In the genomic region with DNA sequence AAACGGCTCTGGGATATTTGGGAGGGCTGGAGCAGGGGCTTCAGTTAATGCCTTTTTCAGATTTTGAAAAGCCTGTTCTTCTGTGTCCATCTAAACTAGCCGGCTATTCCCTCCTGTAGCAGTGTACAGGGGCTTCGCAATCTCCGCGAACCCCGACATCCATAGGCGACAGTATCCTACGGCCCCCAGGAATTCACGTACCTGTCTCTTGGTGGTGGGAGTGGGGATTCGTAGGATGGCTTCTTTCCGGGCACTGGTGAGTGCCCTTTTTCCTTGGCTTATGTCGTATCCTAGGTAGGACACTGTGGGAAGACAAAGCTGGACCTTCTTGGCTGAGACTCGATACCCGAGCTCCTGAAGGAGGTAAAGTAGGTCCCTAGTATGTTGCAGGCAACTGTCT, we compare ENCODE assay signal across 29 cellular contexts.
"Had no signal": no experiment of that assay in that cellular context is flagged by ENCODE, and none has a peak within 500 bp of the region (broad histone marks: within the 10 kb centered on the region; RNA-seq: fewer than 3 reads in every experiment).

No MANE protein-coding gene starts in this region.

- H2AFZ ChIP-seq: parathyroid adenoma had no signal

- H3K36me3 ChIP-seq: ovary, right lobe of liver, sigmoid colon, stomach, thoracic aorta, thyroid gland, tibial nerve, upper lobe of left lung, vagina had no signal

- H3K4me1 ChIP-seq: parathyroid adenoma, psoas muscle, right lobe of liver, sigmoid colon, thyroid gland, upper lobe of left lung, vagina had no signal

- H3K9me3 ChIP-seq: psoas muscle, right lobe of liver, thoracic aorta, thyroid gland, tibial nerve, upper lobe of left lung, vagina had no signal

- H3K4me3 Mint-ChIP-seq: naive thymus-derived CD8-positive, alpha-beta T cell; natural killer cell treated with Interleukin-12 subunit alpha and Interleukin-12 subunit beta and Interleukin-15 and Interleukin-18, amount 100 ng/mL, for 72 hours; neural crest cell; stimulated activated effector memory CD8-positive, alpha-beta T cell treated with anti-CD3 and anti-CD28 coated beads, Interleukin-12 subunit alpha, Interleukin-12 subunit beta, amount 100 ng/mL, for 72 hours; stimulated activated naive B cell treated with anti-CD40 and anti-IgM and Interleukin-4, amounts not matched to agents 10 μg/mL and 1 μg/mL and 100 μg/mL, for 72 hours; stimulated activated naive CD8-positive, alpha-beta T cell treated with anti-CD3 and anti-CD28 coated beads, Interleukin-15, Interleukin-2, amounts not matched to agents 100 ng/mL and 50 ng/mL, for 24 hours had no signal

- H3K27me3 ChIP-seq: ovary, vagina had no signal

- ATAC-seq: naive thymus-derived CD8-positive, alpha-beta T cell; natural killer cell treated with Interleukin-12 subunit alpha and Interleukin-12 subunit beta and Interleukin-15 and Interleukin-18, amount 100 ng/mL, for 72 hours; psoas muscle; right cardiac atrium; right lobe of liver; stimulated activated effector memory CD8-positive, alpha-beta T cell treated with anti-CD3 and anti-CD28 coated beads, Interleukin-12 subunit alpha, Interleukin-12 subunit beta, amount 100 ng/mL, for 72 hours; stimulated activated naive B cell treated with anti-CD40 and anti-IgM and Interleukin-4, amounts not matched to agents 10 μg/mL and 1 μg/mL and 100 μg/mL, for 72 hours had no signal

- H3K27ac Mint-ChIP-seq: naive thymus-derived CD8-positive, alpha-beta T cell; natural killer cell treated with Interleukin-12 subunit alpha and Interleukin-12 subunit beta and Interleukin-15 and Interleukin-18, amount 100 ng/mL, for 72 hours; stimulated activated effector memory CD8-positive, alpha-beta T cell treated with anti-CD3 and anti-CD28 coated beads, Interleukin-12 subunit alpha, Interleukin-12 subunit beta, amount 100 ng/mL, for 72 hours; stimulated activated naive B cell treated with anti-CD40 and anti-IgM and Interleukin-4, amounts not matched to agents 10 μg/mL and 1 μg/mL and 100 μg/mL, for 72 hours; stimulated activated naive CD8-positive, alpha-beta T cell treated with anti-CD3 and anti-CD28 coated beads, Interleukin-15, Interleukin-2, amounts not matched to agents 100 ng/mL and 50 ng/mL, for 24 hours had no signal

- FAIRE-seq: small intestine, urothelium cell line had no signal

- DNase-seq: naive thymus-derived CD8-positive, alpha-beta T cell; nephron progenitor cell; occipital lobe; ovary; posterior cingulate gyrus; psoas muscle; right cardiac atrium; right lobe of liver; sigmoid colon; small intestine; stimulated activated CD4-positive, alpha-beta T cell treated with anti-CD3 and anti-CD28 coated beads, Interleukin-15, amount 100 ng/mL, for 24 hours; stimulated activated CD4-positive, alpha-beta T cell treated with anti-CD3 and anti-CD28 coated beads, Interleukin-2, amount 100 ng/mL, for 24 hours; stimulated activated CD4-positive, alpha-beta T cell treated with anti-CD3 and anti-CD28 coated beads, Interleukin-2, amount 100 ng/mL, for 48 hours; stimulated activated CD4-positive, alpha-beta T cell treated with anti-CD3 and anti-CD28 coated beads, Interleukin-4, amount 100 ng/mL, for 24 hours; stimulated activated naive B cell treated with anti-CD40 and anti-IgM and Interleukin-4, amounts not matched to agents 10 μg/mL and 1 μg/mL and 100 μg/mL, for 72 hours; stimulated activated naive CD4-positive, alpha-beta T cell treated with Interleukin-2 at 50 U/mL for 16 hours; stomach; thyroid gland; trophoblast cell; upper lobe of left lung had no signal

- H3K79me2 ChIP-seq: parathyroid adenoma had no signal

- H3K9me3 Mint-ChIP-seq: nephron progenitor cell, neural crest cell had no signal

- H3K9ac ChIP-seq: parathyroid adenoma had no signal

- H3K4me3 ChIP-seq: ovary, psoas muscle, right lobe of liver, sigmoid colon, stomach, thoracic aorta, thyroid gland, tibial nerve, upper lobe of left lung, vagina had no signal

- H3K27ac ChIP-seq: ovary, parathyroid adenoma, psoas muscle, right lobe of liver, sigmoid colon, stomach, thoracic aorta, thyroid gland, tibial nerve, upper lobe of left lung, vagina had no signal
